Comparison of ENCODE assay signal across 1 cellular context in genomic region chr7:5383314-5384098, GRCh38.
TF ChIP-seq lines count a peak whose summit lies in the region.

No MANE protein-coding gene starts in this region.

TF ChIP-seq in WTC11, 78 proteins besides CTCF, POLR2A, EP300 and RAD21 (continued from another document):
- TF ChIP-seq ARID4B (CRISPR knock-in tag; IDR thresholded peaks at IDR 0.05; ENCODE audit: borderline replicate concordance) (no peak), NFATC4 (CRISPR knock-in tag; IDR thresholded peaks at IDR 0.05) (no peak), MXD4 (CRISPR knock-in tag; IDR thresholded peaks at IDR 0.05; ENCODE audit: borderline replicate concordance) (no peak), OVOL2 (CRISPR knock-in tag; IDR thresholded peaks at IDR 0.05; ENCODE audit: borderline replicate concordance) (no peak), JUN (CRISPR knock-in tag; IDR thresholded peaks at IDR 0.05) (no peak), ZNF532 (CRISPR knock-in tag; IDR thresholded peaks at IDR 0.05; ENCODE audit: borderline replicate concordance) (no peak), GTF2I (CRISPR knock-in tag; conservative IDR thresholded peaks at IDR 0.05) (no peak), RELA (CRISPR knock-in tag; IDR thresholded peaks at IDR 0.05; ENCODE audit: borderline replicate concordance) (no peak), ZMAT4 (CRISPR knock-in tag; IDR thresholded peaks at IDR 0.05) (no peak), CREB1 (CRISPR knock-in tag; IDR thresholded peaks at IDR 0.05) (no peak)
